23 cellular contexts compared by ENCODE assay signal in the genomic region with DNA sequence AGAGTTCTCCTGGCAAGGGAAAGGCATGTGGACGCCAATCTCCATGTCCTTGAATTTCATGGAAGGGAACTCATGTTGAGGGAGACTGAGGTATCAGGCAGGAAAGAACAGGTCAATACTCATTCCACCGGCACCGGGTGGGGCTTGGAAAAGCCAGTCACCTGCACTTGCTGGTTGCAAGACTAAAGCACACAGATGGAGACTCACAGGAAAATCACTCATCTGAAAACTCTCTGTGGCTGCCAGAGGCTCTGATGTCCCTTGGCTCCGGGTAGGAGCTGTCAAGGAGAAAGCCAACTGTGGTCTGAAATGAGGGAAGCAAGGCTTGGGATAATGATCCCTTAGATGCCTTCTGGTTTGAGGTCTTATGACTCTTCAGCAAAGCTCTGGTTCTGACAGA. TPM values are rescaled to one million over a fixed set of nuclear protein-coding genes. Genes with fewer than 3 reads are reported as not detected.
"Had no signal": no experiment of that assay in that cellular context is flagged by ENCODE, and none has a peak within 500 bp of the region (broad histone marks: within the 10 kb centered on the region; RNA-seq: fewer than 3 reads in every experiment).

No MANE protein-coding gene starts in this region.

- H3K4me1 ChIP-seq: esophagus squamous epithelium, psoas muscle, right lobe of liver had no signal

- H3K27ac Mint-ChIP-seq: dendritic cell treated with granulocyte-macrophage colony-stimulating factor and Interleukin-4, amounts not matched to agents 40 ng/mL and 50 ng/mL, for 4 days; effector memory CD8-positive, alpha-beta T cell; naive thymus-derived CD4-positive, alpha-beta T cell; nephron progenitor cell; type B pancreatic cell had no signal

- ATAC-seq: effector memory CD8-positive, alpha-beta T cell; gastroesophageal sphincter; left colon; left ventricle myocardium superior; naive thymus-derived CD4-positive, alpha-beta T cell; psoas muscle; right lobe of liver had no signal

- FAIRE-seq: colon, kidney, urothelium cell line had no signal

- H3K36me3 ChIP-seq: esophagus squamous epithelium, gastroesophageal sphincter, right lobe of liver, stomach had no signal

- H3K27me3 ChIP-seq: esophagus squamous epithelium, gastroesophageal sphincter, right lobe of liver, stomach had no signal

- H3K36me3 Mint-ChIP-seq: naive thymus-derived CD4-positive, alpha-beta T cell; type B pancreatic cell had no signal

- DNase-seq: effector memory CD8-positive, alpha-beta T cell; esophagus squamous epithelium; foreskin fibroblast; kidney; left colon; left ventricle myocardium superior; mesenchymal stem cell; naive thymus-derived CD4-positive, alpha-beta T cell; nephron progenitor cell; psoas muscle; retina; right lobe of liver; stimulated activated CD4-positive, alpha-beta T cell treated with anti-CD3 and anti-CD28 coated beads, Interleukin-2, amount 100 ng/mL, for 24 hours; stimulated activated CD4-positive, alpha-beta T cell treated with anti-CD3 and anti-CD28 coated beads, Interleukin-4, amount 100 ng/mL, for 4 hours; stimulated activated naive CD4-positive, alpha-beta T cell; stomach had no signal

- H3K9me3 Mint-ChIP-seq: dendritic cell treated with granulocyte-macrophage colony-stimulating factor and Interleukin-4, amounts not matched to agents 40 ng/mL and 50 ng/mL, for 4 days; effector memory CD8-positive, alpha-beta T cell; naive thymus-derived CD4-positive, alpha-beta T cell; nephron progenitor cell had no signal

- H3K4me3 Mint-ChIP-seq: dendritic cell treated with granulocyte-macrophage colony-stimulating factor and Interleukin-4, amounts not matched to agents 40 ng/mL and 50 ng/mL, for 4 days; effector memory CD8-positive, alpha-beta T cell; naive thymus-derived CD4-positive, alpha-beta T cell; nephron progenitor cell; type B pancreatic cell had no signal

- H3K27ac ChIP-seq: esophagus squamous epithelium, gastroesophageal sphincter, psoas muscle, right lobe of liver, skin epidermis, stomach had no signal

- H3K4me3 ChIP-seq: esophagus squamous epithelium, gastroesophageal sphincter, lung, psoas muscle, right lobe of liver, skin epidermis, stomach had no signal

- H3K9me3 ChIP-seq: esophagus squamous epithelium, gastroesophageal sphincter, psoas muscle, right lobe of liver, stomach had no signal

RNA-seq across cellular contexts. Expression of gene CGNL1, which starts 8.7 kb away (rescaled TPM):
- total RNA-seq: naive thymus-derived CD4-positive, alpha-beta T cell had no signal
- polyA plus RNA-seq: naive thymus-derived CD4-positive, alpha-beta T cell had no signal
